ENCODE assay signal across 22 cellular contexts in the genomic region with DNA sequence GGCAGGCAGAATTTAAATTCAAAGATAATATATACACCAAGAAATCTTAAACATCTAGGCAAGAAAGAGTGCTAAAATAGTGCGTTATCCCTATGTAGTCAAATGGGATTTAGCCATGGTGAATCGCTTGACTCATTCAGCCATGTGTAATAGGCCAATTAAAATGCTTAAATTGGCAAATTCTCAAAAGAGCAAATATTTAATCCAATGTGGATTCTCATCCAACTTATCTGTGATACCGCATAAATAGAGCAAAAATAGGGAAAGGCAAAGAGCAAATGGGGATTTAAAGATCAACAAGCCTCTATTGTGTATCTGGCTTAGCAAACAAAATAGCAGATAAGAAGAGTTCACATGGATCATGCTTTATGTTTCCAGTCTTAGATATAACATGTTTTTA.
A peak's percentile ranks its signal among the peaks of the same experiment; 100 is the strongest.
DNase-seq lines count a peak whose midpoint lies in the region; ATAC-seq and TF ChIP-seq lines count a peak whose summit lies in the region.
"Had no signal": no experiment of that assay in that cellular context is flagged by ENCODE, and none has a peak within 500 bp of the region (broad histone marks: within the 10 kb centered on the region; RNA-seq: fewer than 3 reads in every experiment).

No MANE protein-coding gene starts in this region.

- H3K27ac Mint-ChIP-seq in endodermal cell = no peak overlapping the region
- H3K27ac Mint-ChIP-seq: HFFc6 had no signal

- H3K9me3 ChIP-seq in endodermal cell (ENCODE audit: control insufficient read depth, low read length) (peaks cover 3% of the 10 kb centered on the region), upper lobe of right lung (no peaks in the 10 kb centered on the region)
- H3K9me3 ChIP-seq: A549, BE2C, SK-N-SH had no signal

- no peaks in the 10 kb centered on the region for H3K36me3 Mint-ChIP-seq in endodermal cell (ENCODE audit: low read depth)

- H3K36me3 ChIP-seq in endodermal cell (ENCODE audit: control insufficient read depth, insufficient read depth, low read length) = no peaks in the 10 kb centered on the region
- H3K36me3 ChIP-seq in upper lobe of right lung = no peaks in the 10 kb centered on the region
- H3K36me3 ChIP-seq: BE2C had no signal

- H3K9me3 Mint-ChIP-seq in endodermal cell = no peaks in the 10 kb centered on the region

- peaks cover 19% of the 10 kb centered on the region for H3K4me1 ChIP-seq in endodermal cell (ENCODE audit: control insufficient read depth, insufficient read depth, low read length)
- H3K4me1 ChIP-seq in upper lobe of right lung = no peaks in the 10 kb centered on the region
- H3K4me1 ChIP-seq: A549, BE2C had no signal

- peaks cover 35% of the 10 kb centered on the region for H3K4me1 Mint-ChIP-seq in endodermal cell

- no peak overlapping the region for H3K4me3 Mint-ChIP-seq in endodermal cell
- H3K4me3 Mint-ChIP-seq: HFFc6 had no signal

- no peaks in the 10 kb centered on the region for H3K27me3 Mint-ChIP-seq in endodermal cell (ENCODE audit: insufficient read depth)

- H3K27me3 ChIP-seq in endodermal cell (ENCODE audit: control insufficient read depth, insufficient read depth, low read length, poor library complexity, severe bottlenecking) (no peaks in the 10 kb centered on the region), upper lobe of right lung (no peaks in the 10 kb centered on the region)
- H3K27me3 ChIP-seq: BE2C had no signal

- H3K27ac ChIP-seq in 22Rv1 (peak overlapping the region; percentile 39), endodermal cell (ENCODE audit: low read depth, low read length) (no peak overlapping the region), upper lobe of right lung (no peak overlapping the region)
- H3K27ac ChIP-seq: A549 had no signal

- intact Hi-C loops in upper lobe of right lung (cut with DNase I) = no loop called here

- DNase-seq in NCI-H146 (lab: John Stamatoyannopoulos, UW) (peak; percentile 88), NCI-H446 (lab: John Stamatoyannopoulos, UW) (peak; percentile 41 to 58), endodermal cell (no peak), upper lobe of right lung (no peak)
- DNase-seq in activated CD4-positive, alpha-beta T cell treated with anti-CD3 and anti-CD28 coated beads for 1 hour = no peak
- DNase-seq: BE2C; DMS79; H7; HFFc6; Kasumi-1; MM.1S; NCI-H1105 treated with DMSO at 0.1 percent for 48 hours; NCI-H187 treated with DMSO at 0.1 percent for 48 hours; NCI-H2171 treated with DMSO at 0.1 percent for 48 hours; NCI-H526 treated with DMSO at 0.1 percent for 48 hours; NK-92 treated with Interleukin-12 subunit alpha and Interleukin-12 subunit beta, amount 100 ng/mL, for 24 hours; SIG-M5; SK-N-SH had no signal

- ATAC-seq in HG03135 (IDR thresholded peaks at IDR 0.05; ENCODE audit: unreplicated experiment) = no peak
- no peak for ATAC-seq in upper lobe of right lung
- ATAC-seq: A549, Panc1 had no signal

- H3K4me3 ChIP-seq in endodermal cell (ENCODE audit: low read length) (peak overlapping the region; percentile 57), upper lobe of right lung (no peak overlapping the region)
- H3K4me3 ChIP-seq: A549 had no signal

- WGBS in endodermal cell (ENCODE audit: insufficient coverage in 1 of 2, insufficient read length in 1 of 2), 2 experiments = 85 to 87% methylated on average over 2 to 3 of the region's 3 CpGs

- no peak overlapping the region for H3K9ac ChIP-seq in endodermal cell (ENCODE audit: extremely low read depth, low read length, poor library complexity, severe bottlenecking)
- H3K9ac ChIP-seq: SK-N-SH had no signal

- TF ChIP-seq CTCF in 22Rv1 (IDR thresholded peaks at IDR 0.05) (no peak), endodermal cell (conservative IDR thresholded peaks at IDR 0.05) (no peak), upper lobe of right lung (IDR thresholded peaks at IDR 0.05) (no peak)

Comparison
In these comparisons a context has a peak if more than half of its experiments do, and no peak if none do; other contexts are left out.
1. DNase-seq: peak in NCI-H146 (single experiment) and NCI-H446 (2 of 2); none in endodermal cell (single experiment), activated CD4-positive, alpha-beta T cell treated with anti-CD3 and anti-CD28 coated beads for 1 hour (single experiment) and upper lobe of right lung (single experiment).